Comparison of ENCODE assay signal across 8 cellular contexts in genomic region chr17:27332052-27332403, GRCh38. TPM values are rescaled to one million over a fixed set of nuclear protein-coding genes. Genes with fewer than 3 reads are reported as not detected.
DNase-seq lines count a peak whose midpoint lies in the region; ATAC-seq, FAIRE-seq and TF ChIP-seq lines count a peak whose summit lies in the region.

No MANE protein-coding gene starts in this region.

- no peaks in the 10 kb centered on the region for H4K20me1 ChIP-seq in PC-9 (ENCODE audit: insufficient read depth)

- CTCF ChIA-PET in Caco-2 (lab: Charles Lee), result no interaction called here
- CTCF ChIA-PET in PC-9 (lab: Charles Lee), result no interaction called here

- BruUV-seq in Caco-2 (replicated peaks; lab: Mats Ljungman, UMichigan) (no TSS peak), PC-9 (replicated peaks; lab: Mats Ljungman, UMichigan) (no TSS peak)

- H3K9ac ChIP-seq in endodermal cell (ENCODE audit: extremely low read depth, low read length, poor library complexity, severe bottlenecking), result no peak overlapping the region

- H3K27ac ChIP-seq in PC-9 (peak overlapping the region; percentile 76), endodermal cell (ENCODE audit: low read depth, low read length) (no peak overlapping the region), pancreas (peak overlapping the region; percentile 67 to 92 (median 87))

- no peak overlapping the region for H2AFZ ChIP-seq in PC-9

- no peaks in the 10 kb centered on the region for H3K9me3 Mint-ChIP-seq in Caco-2 (ENCODE audit: unreplicated experiment)
- no peaks in the 10 kb centered on the region for H3K9me3 Mint-ChIP-seq in endodermal cell

- H3F3A ChIP-seq in PC-9 (ENCODE audit: insufficient read depth, low read depth), result peaks cover 20% of the 10 kb centered on the region; the same call in 1 of the 2 replicates

- H3K4me2 ChIP-seq in PC-9, result peak overlapping the region; percentile 85

- no peak for ATAC-seq in pancreas

- H3K36me3 Mint-ChIP-seq in Caco-2 (ENCODE audit: insufficient read depth, unreplicated experiment) (peaks cover 7% of the 10 kb centered on the region), endodermal cell (ENCODE audit: low read depth) (no peaks in the 10 kb centered on the region)

- 78 to 90% methylated on average over 3 of the region's 3 CpGs for WGBS in endodermal cell (ENCODE audit: insufficient coverage in 1 of 2, insufficient read length in 1 of 2), 2 experiments
- 71 to 76% methylated on average over 3 of the region's 3 CpGs for WGBS in pancreas, 2 donors

- H3K36me3 ChIP-seq in Caco-2 (ENCODE audit: control insufficient read depth, insufficient read depth, low read length), result no peaks in the 10 kb centered on the region
- H3K36me3 ChIP-seq in PC-9 (ENCODE audit: low read depth), result no peaks in the 10 kb centered on the region
- no peaks in the 10 kb centered on the region for H3K36me3 ChIP-seq in endodermal cell (ENCODE audit: control insufficient read depth, insufficient read depth, low read length)
- H3K36me3 ChIP-seq in pancreas, result no peaks in the 10 kb centered on the region

- H3K27ac Mint-ChIP-seq in Caco-2 (ENCODE audit: unreplicated experiment) (peak overlapping the region; percentile 93), endodermal cell (peak overlapping the region; percentile 93)

- H3K4me1 ChIP-seq in Caco-2 (peaks cover 10% of the 10 kb centered on the region), PC-9 (replicated peaks; ENCODE audit: insufficient read depth) (peaks cover 24% of the 10 kb centered on the region), endodermal cell (ENCODE audit: control insufficient read depth, insufficient read depth, low read length) (no peaks in the 10 kb centered on the region), pancreas (peaks cover 0 to 8% (median 5%) of the 10 kb centered on the region in 3 donors)

- H3K27me3 Mint-ChIP-seq in Caco-2 (ENCODE audit: insufficient read depth, unreplicated experiment) (no peaks in the 10 kb centered on the region), endodermal cell (ENCODE audit: insufficient read depth) (no peaks in the 10 kb centered on the region)

- H3K4me3 ChIP-seq in Caco-2 (ENCODE audit: low read depth, low read length), result no peak overlapping the region
- peak overlapping the region; percentile 62; the same call in 1 of the 2 replicates for H3K4me3 ChIP-seq in PC-9
- H3K4me3 ChIP-seq in endodermal cell (ENCODE audit: low read length), result peak overlapping the region; percentile 72
- H3K4me3 ChIP-seq in pancreas, result no peak overlapping the region

- H3K4me1 Mint-ChIP-seq in Caco-2 (ENCODE audit: low read depth, unreplicated experiment) (peaks cover 26% of the 10 kb centered on the region), endodermal cell (peaks cover 28% of the 10 kb centered on the region)

- POLR2A ChIA-PET in Caco-2 (lab: Charles Lee) (no interaction called here), PC-9 (lab: Charles Lee; ENCODE audit: unreplicated experiment) (no interaction called here)

- TF ChIP-seq CTCF in Caco-2 (IDR thresholded peaks at IDR 0.05; ENCODE audit: insufficient read depth in 1 of 2, low read depth in 1 of 2, low read length in 1 of 2, severe bottlenecking in 1 of 2, unreplicated experiment in 1 of 2), result no peak
- no peak for TF ChIP-seq CTCF in PC-9 (conservative IDR thresholded peaks at IDR 0.05)
- TF ChIP-seq CTCF in endodermal cell (conservative IDR thresholded peaks at IDR 0.05), result no peak
- no peak for TF ChIP-seq CTCF in pancreas (IDR thresholded peaks at IDR 0.05)

- DNase-seq in Caco-2 (no peak), PC-9 (no peak), endodermal cell (no peak), pancreas (no peak), EL (no peak), GM19238 (ENCODE audit: insufficient read length, low spot score) (no peak), GDM1 (lab: John Stamatoyannopoulos, UW) (no peak), midbrain (lab: John Stamatoyannopoulos, UW) (no peak)

- H3K9me3 ChIP-seq in Caco-2 (no peaks in the 10 kb centered on the region), PC-9 (ENCODE audit: insufficient read depth, low read depth) (no peaks in the 10 kb centered on the region), endodermal cell (ENCODE audit: control insufficient read depth, low read length) (no peaks in the 10 kb centered on the region), pancreas (no peaks in the 10 kb centered on the region)

- H3K27me3 ChIP-seq in Caco-2 (replicated peaks; ENCODE audit: control insufficient read depth, insufficient read depth, low read length) (no peaks in the 10 kb centered on the region), PC-9 (ENCODE audit: insufficient read depth, low read depth) (no peaks in the 10 kb centered on the region), endodermal cell (ENCODE audit: control insufficient read depth, insufficient read depth, low read length, poor library complexity, severe bottlenecking) (no peaks in the 10 kb centered on the region), pancreas (no peaks in the 10 kb centered on the region)

- intact Hi-C loops in Caco-2 (cut with micrococcal nuclease; ENCODE audit: unreplicated experiment) (loop anchor here (1.0 to 2.0 kb wide), 7 partner anchors 9 to 269 kb away; partner anchors contain the start of gene WSB1), PC-9 (cut with micrococcal nuclease; ENCODE audit: unreplicated experiment) (loop anchor here (5.0 kb wide), 2 partner anchors 40 to 270 kb away; partner anchors contain the start of gene WSB1), pancreas (cut with DNase I) (loop anchor here in 1 of 3 donors (5.0 kb wide), 1 partner anchor 95 kb away; no protein-coding TSS in a partner anchor)

- no peaks in the 10 kb centered on the region for H3K9me2 ChIP-seq in PC-9 (ENCODE audit: insufficient read depth)

- no peaks in the 10 kb centered on the region for H3K79me2 ChIP-seq in PC-9 (ENCODE audit: low read depth)

- no peak for FAIRE-seq in pancreas (lab: Jason Lieb, UNC)

- H3K4me3 Mint-ChIP-seq in Caco-2 (ENCODE audit: unreplicated experiment) (peak overlapping the region; percentile 73), endodermal cell (peak overlapping the region; percentile 50)

RNA-seq across cellular contexts. Expression of gene WSB1, which starts 38.1 kb away (rescaled TPM):
- total RNA-seq in Caco-2 (2022) (149 and 157 TPM in 2 replicates), PC-9 (2021) (66.2 and 101 TPM in 2 replicates), endodermal cell (100 to 1,000 TPM; 236 to 270 TPM), pancreas (10 to 100 TPM; 41.3 to 73.7 (median 50.3) TPM)
- 364 TPM for polyA plus RNA-seq in endodermal cell (2013, experiment 1 of 2)
- 298 TPM for polyA plus RNA-seq in endodermal cell (2013, experiment 2 of 2)
- polyA plus RNA-seq in pancreas, result 10 to 100 TPM; 49.8 to 84.3 TPM

Comparison
In these comparisons a context has a peak if more than half of its experiments do, and no peak if none do; other contexts are left out.
1. H3K4me3 ChIP-seq: peak in PC-9 (single experiment) and endodermal cell (single experiment); none in Caco-2 (single experiment) and pancreas (0 of 4).